3 cellular contexts compared by ENCODE assay signal in the genomic region with DNA sequence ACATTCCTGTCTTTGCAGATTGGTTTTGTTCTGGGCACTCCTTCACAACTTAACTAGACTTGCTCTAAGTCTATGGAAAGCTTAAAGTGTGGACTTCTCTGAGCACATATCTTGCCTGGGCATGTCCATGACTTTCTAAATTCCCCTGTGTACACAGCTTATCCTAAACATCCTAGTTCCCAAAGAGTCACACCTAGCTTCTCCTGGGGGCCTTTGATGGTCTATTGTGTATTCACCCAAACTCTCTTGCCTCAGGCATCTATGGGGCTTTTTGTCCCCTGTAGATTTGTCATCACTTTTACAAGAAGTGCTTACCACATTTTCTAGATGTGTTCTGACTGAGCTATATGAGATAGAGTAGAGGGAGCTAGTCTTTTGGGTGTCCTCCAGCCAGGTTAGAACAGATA.
TF ChIP-seq lines count a peak whose summit lies in the region.

No MANE protein-coding gene starts in this region.

TF ChIP-seq in GM23338, 12 proteins besides CTCF, POLR2A, EP300 and RAD21 (continues in another document):
- no peak for TF ChIP-seq ZNF114 (CRISPR knock-in tag; IDR thresholded peaks at IDR 0.05)
- TF ChIP-seq JUNB (IDR thresholded peaks at IDR 0.05; ENCODE audit: unreplicated experiment) = no peak
- TF ChIP-seq NANOG (IDR thresholded peaks at IDR 0.05; ENCODE audit: borderline replicate concordance) = no peak
- no peak for TF ChIP-seq EZH2 (IDR thresholded peaks at IDR 0.05; ENCODE audit: low read depth, unreplicated experiment)
- no peak for TF ChIP-seq CREB1 (CRISPR knock-in tag; IDR thresholded peaks at IDR 0.05; ENCODE audit: low read depth)
- TF ChIP-seq POLR2AphosphoS5 (IDR thresholded peaks at IDR 0.05; ENCODE audit: low read depth) = no peak
- TF ChIP-seq, protein P1, sequence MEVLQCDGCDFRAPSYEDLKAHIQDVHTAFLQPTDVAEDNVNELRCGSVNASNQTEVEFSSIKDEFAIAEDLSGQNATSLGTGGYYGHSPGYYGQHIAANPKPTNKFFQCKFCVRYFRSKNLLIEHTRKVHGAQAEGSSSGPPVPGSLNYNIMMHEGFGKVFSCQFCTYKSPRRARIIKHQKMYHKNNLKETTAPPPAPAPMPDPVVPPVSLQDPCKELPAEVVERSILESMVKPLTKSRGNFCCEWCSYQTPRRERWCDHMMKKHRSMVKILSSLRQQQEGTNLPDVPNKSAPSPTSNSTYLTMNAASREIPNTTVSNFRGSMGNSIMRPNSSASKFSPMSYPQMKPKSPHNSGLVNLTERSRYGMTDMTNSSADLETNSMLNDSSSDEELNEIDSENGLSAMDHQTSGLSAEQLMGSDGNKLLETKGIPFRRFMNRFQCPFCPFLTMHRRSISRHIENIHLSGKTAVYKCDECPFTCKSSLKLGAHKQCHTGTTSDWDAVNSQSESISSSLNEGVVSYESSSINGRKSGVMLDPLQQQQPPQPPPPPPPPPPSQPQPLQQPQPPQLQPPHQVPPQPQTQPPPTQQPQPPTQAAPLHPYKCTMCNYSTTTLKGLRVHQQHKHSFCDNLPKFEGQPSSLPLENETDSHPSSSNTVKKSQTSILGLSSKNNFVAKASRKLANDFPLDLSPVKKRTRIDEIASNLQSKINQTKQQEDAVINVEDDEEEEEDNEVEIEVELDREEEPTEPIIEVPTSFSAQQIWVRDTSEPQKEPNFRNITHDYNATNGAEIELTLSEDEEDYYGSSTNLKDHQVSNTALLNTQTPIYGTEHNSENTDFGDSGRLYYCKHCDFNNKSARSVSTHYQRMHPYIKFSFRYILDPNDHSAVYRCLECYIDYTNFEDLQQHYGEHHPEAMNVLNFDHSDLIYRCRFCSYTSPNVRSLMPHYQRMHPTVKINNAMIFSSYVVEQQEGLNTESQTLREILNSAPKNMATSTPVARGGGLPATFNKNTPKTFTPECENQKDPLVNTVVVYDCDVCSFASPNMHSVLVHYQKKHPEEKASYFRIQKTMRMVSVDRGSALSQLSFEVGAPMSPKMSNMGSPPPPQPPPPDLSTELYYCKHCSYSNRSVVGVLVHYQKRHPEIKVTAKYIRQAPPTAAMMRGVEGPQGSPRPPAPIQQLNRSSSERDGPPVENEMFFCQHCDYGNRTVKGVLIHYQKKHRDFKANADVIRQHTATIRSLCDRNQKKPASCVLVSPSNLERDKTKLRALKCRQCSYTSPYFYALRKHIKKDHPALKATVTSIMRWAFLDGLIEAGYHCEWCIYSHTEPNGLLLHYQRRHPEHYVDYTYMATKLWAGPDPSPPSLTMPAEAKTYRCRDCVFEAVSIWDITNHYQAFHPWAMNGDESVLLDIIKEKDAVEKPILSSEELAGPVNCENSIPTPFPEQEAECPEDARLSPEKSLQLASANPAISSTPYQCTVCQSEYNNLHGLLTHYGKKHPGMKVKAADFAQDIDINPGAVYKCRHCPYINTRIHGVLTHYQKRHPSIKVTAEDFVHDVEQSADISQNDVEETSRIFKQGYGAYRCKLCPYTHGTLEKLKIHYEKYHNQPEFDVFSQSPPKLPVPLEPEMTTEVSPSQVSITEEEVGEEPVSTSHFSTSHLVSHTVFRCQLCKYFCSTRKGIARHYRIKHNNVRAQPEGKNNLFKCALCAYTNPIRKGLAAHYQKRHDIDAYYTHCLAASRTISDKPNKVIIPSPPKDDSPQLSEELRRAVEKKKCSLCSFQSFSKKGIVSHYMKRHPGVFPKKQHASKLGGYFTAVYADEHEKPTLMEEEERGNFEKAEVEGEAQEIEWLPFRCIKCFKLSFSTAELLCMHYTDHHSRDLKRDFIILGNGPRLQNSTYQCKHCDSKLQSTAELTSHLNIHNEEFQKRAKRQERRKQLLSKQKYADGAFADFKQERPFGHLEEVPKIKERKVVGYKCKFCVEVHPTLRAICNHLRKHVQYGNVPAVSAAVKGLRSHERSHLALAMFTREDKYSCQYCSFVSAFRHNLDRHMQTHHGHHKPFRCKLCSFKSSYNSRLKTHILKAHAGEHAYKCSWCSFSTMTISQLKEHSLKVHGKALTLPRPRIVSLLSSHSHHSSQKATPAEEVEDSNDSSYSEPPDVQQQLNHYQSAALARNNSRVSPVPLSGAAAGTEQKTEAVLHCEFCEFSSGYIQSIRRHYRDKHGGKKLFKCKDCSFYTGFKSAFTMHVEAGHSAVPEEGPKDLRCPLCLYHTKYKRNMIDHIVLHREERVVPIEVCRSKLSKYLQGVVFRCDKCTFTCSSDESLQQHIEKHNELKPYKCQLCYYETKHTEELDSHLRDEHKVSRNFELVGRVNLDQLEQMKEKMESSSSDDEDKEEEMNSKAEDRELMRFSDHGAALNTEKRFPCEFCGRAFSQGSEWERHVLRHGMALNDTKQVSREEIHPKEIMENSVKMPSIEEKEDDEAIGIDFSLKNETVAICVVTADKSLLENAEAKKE (CRISPR knock-in tag; IDR thresholded peaks at IDR 0.05) = no peak

TF ChIP-seq in IMR-90, 13 proteins besides CTCF, POLR2A, EP300 and RAD21:
- TF ChIP-seq RCOR1 (IDR thresholded peaks at IDR 0.05; ENCODE audit: insufficient replicate concordance, low read length) = no peak
- TF ChIP-seq BHLHE40 (IDR thresholded peaks at IDR 0.05; ENCODE audit: low read depth, low read length) = no peak
- TF ChIP-seq MXI1 (IDR thresholded peaks at IDR 0.05; ENCODE audit: borderline replicate concordance, low read depth, low read length) = no peak
TF ChIP-seq in IMR-90: peak in this region for 0.

TF ChIP-seq in H1, 55 proteins besides CTCF, POLR2A, EP300 and RAD21:
- TF ChIP-seq CEBPB (IDR thresholded peaks at IDR 0.05; ENCODE audit: low read depth, low read length) = no peak
- no peak for TF ChIP-seq POU5F1 (IDR thresholded peaks at IDR 0.05; ENCODE audit: low read depth, low read length)
- no peak for TF ChIP-seq CHD1 (IDR thresholded peaks at IDR 0.05; ENCODE audit: low read depth, low read length)
- no peak for TF ChIP-seq SUZ12 (IDR thresholded peaks at IDR 0.05; ENCODE audit: low read length)
- TF ChIP-seq NRF1 (IDR thresholded peaks at IDR 0.05; ENCODE audit: low read depth, low read length) = no peak
- TF ChIP-seq ATF3 (IDR thresholded peaks at IDR 0.05; ENCODE audit: insufficient read depth, low read depth, low read length) = no peak
- no peak for TF ChIP-seq CHD7 (IDR thresholded peaks at IDR 0.05; ENCODE audit: insufficient replicate concordance, low read length)
- no peak for TF ChIP-seq RXRA (IDR thresholded peaks at IDR 0.05; ENCODE audit: insufficient read depth, low read depth, low read length)
